Comparison of ENCODE assay signal across 31 cellular contexts in the genomic region with DNA sequence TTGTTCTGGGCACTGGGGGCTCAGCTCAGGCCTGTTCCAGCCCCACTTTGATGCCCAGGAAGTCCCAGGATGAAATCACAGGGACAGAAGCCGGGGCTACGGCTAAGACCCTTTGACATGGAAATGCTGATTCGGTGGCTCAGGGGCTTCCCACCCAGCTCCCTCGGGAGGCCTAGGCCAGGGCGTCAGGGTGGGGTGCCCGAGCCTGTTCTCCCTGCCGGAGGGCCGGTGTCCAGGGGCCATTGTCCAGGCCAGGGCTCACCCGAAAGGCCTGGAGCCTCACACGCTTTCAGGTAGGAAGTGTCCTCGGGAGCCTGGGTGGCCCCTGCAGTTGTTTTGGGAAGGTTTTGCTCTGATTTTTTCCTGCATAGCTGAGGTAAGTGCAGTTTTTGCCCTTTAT.
"Had no signal": no experiment of that assay in that cellular context is flagged by ENCODE, and none has a peak within 500 bp of the region (broad histone marks: within the 10 kb centered on the region; RNA-seq: fewer than 3 reads in every experiment).

No MANE protein-coding gene starts in this region.

- H3K9me3 Mint-ChIP-seq: endodermal cell; naive B cell; natural killer cell treated with Interleukin-12 subunit alpha and Interleukin-12 subunit beta and Interleukin-15 and Interleukin-18, amount 100 ng/mL, for 72 hours had no signal

- H3K4me3 ChIP-seq: coronary artery, dorsolateral prefrontal cortex, gastrocnemius medialis, hepatocyte, left lung, mucosa of descending colon, pancreas, prostate gland, right atrium auricular region, smooth muscle cell, stomach, thyroid gland, vagina had no signal

- H3K36me3 ChIP-seq: gastrocnemius medialis, left lung, pancreas, prostate gland, right atrium auricular region, stomach, thyroid gland, vagina had no signal

- H3K36me3 Mint-ChIP-seq: mesothelial cell of epicardium; naive B cell; natural killer cell treated with Interleukin-12 subunit alpha and Interleukin-12 subunit beta and Interleukin-15 and Interleukin-18, amount 100 ng/mL, for 72 hours had no signal

- H3K27ac Mint-ChIP-seq: endodermal cell; naive B cell; natural killer cell treated with Interleukin-12 subunit alpha and Interleukin-12 subunit beta and Interleukin-15 and Interleukin-18, amount 100 ng/mL, for 72 hours had no signal

- H3K4me1 ChIP-seq: gastrocnemius medialis had no signal

- H3K27ac ChIP-seq: coronary artery, dorsolateral prefrontal cortex, epithelial cell of prostate, gastrocnemius medialis, hepatocyte, left lung, pancreas, prostate gland, right atrium auricular region, stomach, thyroid gland, vagina had no signal

- H3K4me2 ChIP-seq: hepatocyte, smooth muscle cell had no signal

- ATAC-seq: esophagus mucosa; gastrocnemius medialis; left lung; mucosa of descending colon; natural killer cell treated with Interleukin-12 subunit alpha and Interleukin-12 subunit beta and Interleukin-15 and Interleukin-18, amount 100 ng/mL, for 72 hours; pancreas; sciatic nerve had no signal

- DNase-seq: dorsolateral prefrontal cortex; effector CD4-positive, alpha-beta T cell; endodermal cell; foreskin fibroblast; gastrocnemius medialis; head of caudate nucleus; mesenchymal stem cell; mucosa of descending colon; naive B cell; occipital lobe; pancreas; stimulated activated CD4-positive, alpha-beta T cell treated with anti-CD3 and anti-CD28 coated beads, Interleukin-12 subunit alpha, Interleukin-12 subunit beta, amount 100 ng/mL, for 4 hours; stimulated activated CD4-positive, alpha-beta T cell treated with anti-CD3 and anti-CD28 coated beads, Interleukin-1b, Interleukin-23, amount 100 ng/mL, for 48 hours; stimulated activated CD4-positive, alpha-beta T cell treated with anti-CD3 and anti-CD28 coated beads, Interleukin-4, amount 100 ng/mL, for 1 hour; stimulated activated CD8-positive, alpha-beta memory T cell treated with anti-CD3 and anti-CD28 coated beads, Interleukin-4, amount 100 ng/mL, for 48 hours; stimulated activated naive CD4-positive, alpha-beta T cell treated with Interleukin-2 at 50 U/mL for 16 hours; stomach; thyroid gland; trophoblast cell had no signal

- H3K9me3 ChIP-seq: gastrocnemius medialis, left lung, mucosa of descending colon, pancreas, prostate gland, right atrium auricular region, stomach, thyroid gland, vagina had no signal

- H3K27me3 ChIP-seq: hepatocyte, pancreas, right atrium auricular region, thyroid gland, vagina had no signal

- H3K4me3 Mint-ChIP-seq: endodermal cell; mesothelial cell of epicardium; naive B cell; natural killer cell treated with Interleukin-12 subunit alpha and Interleukin-12 subunit beta and Interleukin-15 and Interleukin-18, amount 100 ng/mL, for 72 hours had no signal

- H3K79me2 ChIP-seq: hepatocyte had no signal

- H2AFZ ChIP-seq: hepatocyte had no signal
